In the genomic region with DNA sequence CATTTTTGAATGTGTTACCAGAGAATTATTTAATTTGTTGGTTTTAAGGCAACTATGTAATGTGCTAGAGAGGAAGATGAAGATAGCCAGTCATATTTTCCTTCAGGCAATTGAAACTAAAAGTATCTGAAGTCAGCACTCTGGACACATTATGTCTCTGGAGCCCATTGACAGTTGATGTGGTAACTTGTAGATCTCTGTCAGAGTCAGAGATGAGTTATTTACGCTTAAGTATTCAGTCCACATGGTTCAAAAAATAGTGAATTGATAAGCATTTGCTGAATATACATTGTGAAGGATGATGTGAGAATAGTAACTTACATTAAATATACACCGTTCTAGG, we compare ENCODE assay signal across 1 cellular context.
TF ChIP-seq lines count a peak whose summit lies in the region.

No MANE protein-coding gene starts in this region.

TF ChIP-seq in H1, 55 proteins besides CTCF, POLR2A, EP300 and RAD21 (continued from another document):
- no peak for TF ChIP-seq POU5F1 (IDR thresholded peaks at IDR 0.05; ENCODE audit: low read depth, low read length)
- no peak for TF ChIP-seq SP2 (IDR thresholded peaks at IDR 0.05; ENCODE audit: low read length)
- no peak for TF ChIP-seq SUZ12 (IDR thresholded peaks at IDR 0.05; ENCODE audit: low read length)
- TF ChIP-seq, protein P1, sequence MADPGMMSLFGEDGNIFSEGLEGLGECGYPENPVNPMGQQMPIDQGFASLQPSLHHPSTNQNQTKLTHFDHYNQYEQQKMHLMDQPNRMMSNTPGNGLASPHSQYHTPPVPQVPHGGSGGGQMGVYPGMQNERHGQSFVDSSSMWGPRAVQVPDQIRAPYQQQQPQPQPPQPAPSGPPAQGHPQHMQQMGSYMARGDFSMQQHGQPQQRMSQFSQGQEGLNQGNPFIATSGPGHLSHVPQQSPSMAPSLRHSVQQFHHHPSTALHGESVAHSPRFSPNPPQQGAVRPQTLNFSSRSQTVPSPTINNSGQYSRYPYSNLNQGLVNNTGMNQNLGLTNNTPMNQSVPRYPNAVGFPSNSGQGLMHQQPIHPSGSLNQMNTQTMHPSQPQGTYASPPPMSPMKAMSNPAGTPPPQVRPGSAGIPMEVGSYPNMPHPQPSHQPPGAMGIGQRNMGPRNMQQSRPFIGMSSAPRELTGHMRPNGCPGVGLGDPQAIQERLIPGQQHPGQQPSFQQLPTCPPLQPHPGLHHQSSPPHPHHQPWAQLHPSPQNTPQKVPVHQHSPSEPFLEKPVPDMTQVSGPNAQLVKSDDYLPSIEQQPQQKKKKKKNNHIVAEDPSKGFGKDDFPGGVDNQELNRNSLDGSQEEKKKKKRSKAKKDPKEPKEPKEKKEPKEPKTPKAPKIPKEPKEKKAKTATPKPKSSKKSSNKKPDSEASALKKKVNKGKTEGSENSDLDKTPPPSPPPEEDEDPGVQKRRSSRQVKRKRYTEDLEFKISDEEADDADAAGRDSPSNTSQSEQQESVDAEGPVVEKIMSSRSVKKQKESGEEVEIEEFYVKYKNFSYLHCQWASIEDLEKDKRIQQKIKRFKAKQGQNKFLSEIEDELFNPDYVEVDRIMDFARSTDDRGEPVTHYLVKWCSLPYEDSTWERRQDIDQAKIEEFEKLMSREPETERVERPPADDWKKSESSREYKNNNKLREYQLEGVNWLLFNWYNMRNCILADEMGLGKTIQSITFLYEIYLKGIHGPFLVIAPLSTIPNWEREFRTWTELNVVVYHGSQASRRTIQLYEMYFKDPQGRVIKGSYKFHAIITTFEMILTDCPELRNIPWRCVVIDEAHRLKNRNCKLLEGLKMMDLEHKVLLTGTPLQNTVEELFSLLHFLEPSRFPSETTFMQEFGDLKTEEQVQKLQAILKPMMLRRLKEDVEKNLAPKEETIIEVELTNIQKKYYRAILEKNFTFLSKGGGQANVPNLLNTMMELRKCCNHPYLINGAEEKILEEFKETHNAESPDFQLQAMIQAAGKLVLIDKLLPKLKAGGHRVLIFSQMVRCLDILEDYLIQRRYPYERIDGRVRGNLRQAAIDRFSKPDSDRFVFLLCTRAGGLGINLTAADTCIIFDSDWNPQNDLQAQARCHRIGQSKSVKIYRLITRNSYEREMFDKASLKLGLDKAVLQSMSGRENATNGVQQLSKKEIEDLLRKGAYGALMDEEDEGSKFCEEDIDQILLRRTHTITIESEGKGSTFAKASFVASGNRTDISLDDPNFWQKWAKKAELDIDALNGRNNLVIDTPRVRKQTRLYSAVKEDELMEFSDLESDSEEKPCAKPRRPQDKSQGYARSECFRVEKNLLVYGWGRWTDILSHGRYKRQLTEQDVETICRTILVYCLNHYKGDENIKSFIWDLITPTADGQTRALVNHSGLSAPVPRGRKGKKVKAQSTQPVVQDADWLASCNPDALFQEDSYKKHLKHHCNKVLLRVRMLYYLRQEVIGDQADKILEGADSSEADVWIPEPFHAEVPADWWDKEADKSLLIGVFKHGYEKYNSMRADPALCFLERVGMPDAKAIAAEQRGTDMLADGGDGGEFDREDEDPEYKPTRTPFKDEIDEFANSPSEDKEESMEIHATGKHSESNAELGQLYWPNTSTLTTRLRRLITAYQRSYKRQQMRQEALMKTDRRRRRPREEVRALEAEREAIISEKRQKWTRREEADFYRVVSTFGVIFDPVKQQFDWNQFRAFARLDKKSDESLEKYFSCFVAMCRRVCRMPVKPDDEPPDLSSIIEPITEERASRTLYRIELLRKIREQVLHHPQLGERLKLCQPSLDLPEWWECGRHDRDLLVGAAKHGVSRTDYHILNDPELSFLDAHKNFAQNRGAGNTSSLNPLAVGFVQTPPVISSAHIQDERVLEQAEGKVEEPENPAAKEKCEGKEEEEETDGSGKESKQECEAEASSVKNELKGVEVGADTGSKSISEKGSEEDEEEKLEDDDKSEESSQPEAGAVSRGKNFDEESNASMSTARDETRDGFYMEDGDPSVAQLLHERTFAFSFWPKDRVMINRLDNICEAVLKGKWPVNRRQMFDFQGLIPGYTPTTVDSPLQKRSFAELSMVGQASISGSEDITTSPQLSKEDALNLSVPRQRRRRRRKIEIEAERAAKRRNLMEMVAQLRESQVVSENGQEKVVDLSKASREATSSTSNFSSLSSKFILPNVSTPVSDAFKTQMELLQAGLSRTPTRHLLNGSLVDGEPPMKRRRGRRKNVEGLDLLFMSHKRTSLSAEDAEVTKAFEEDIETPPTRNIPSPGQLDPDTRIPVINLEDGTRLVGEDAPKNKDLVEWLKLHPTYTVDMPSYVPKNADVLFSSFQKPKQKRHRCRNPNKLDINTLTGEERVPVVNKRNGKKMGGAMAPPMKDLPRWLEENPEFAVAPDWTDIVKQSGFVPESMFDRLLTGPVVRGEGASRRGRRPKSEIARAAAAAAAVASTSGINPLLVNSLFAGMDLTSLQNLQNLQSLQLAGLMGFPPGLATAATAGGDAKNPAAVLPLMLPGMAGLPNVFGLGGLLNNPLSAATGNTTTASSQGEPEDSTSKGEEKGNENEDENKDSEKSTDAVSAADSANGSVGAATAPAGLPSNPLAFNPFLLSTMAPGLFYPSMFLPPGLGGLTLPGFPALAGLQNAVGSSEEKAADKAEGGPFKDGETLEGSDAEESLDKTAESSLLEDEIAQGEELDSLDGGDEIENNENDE (IDR thresholded peaks at IDR 0.05; ENCODE audit: insufficient replicate concordance, low read length): no peak
